Comparison of ENCODE assay signal across 28 cellular contexts in the genomic region with DNA sequence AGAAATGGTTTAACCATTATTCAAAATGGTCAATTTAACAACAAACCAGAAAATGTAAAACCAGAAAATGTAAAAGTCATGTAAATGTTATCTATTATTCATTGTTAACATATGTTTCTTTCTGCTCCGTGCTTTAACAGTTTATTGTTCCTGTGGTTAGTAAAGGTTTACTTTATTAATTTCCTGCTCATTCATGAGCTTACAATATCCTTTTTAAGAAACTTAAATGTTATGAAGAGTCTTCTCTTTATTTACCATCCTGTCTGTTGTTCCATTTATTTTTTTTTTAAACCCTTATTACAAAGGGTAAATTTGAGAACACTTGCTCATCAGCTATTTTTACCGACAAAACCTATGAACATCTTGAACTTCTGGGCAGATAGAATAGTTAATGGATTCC.
DNase-seq lines count a peak whose midpoint lies in the region; ATAC-seq and TF ChIP-seq lines count a peak whose summit lies in the region.
"Had no signal": no experiment of that assay in that cellular context is flagged by ENCODE, and none has a peak within 500 bp of the region (broad histone marks: within the 10 kb centered on the region; RNA-seq: fewer than 3 reads in every experiment).

No MANE protein-coding gene starts in this region.

- H3K4me1 Mint-ChIP-seq in HFFc6 (ENCODE audit: low read depth), result peaks cover 39% of the 10 kb centered on the region
- H3K4me1 Mint-ChIP-seq in glutamatergic neuron (ENCODE audit: low read depth, unreplicated experiment), result peaks cover 11% of the 10 kb centered on the region
- H3K4me1 Mint-ChIP-seq: CD14-positive monocyte; CD8-positive, alpha-beta memory T cell had no signal

- H3K9me3 Mint-ChIP-seq in HFFc6, result no peaks in the 10 kb centered on the region; the same call in 1 of the 2 replicates
- H3K9me3 Mint-ChIP-seq in glutamatergic neuron (ENCODE audit: unreplicated experiment), result no peaks in the 10 kb centered on the region
- H3K9me3 Mint-ChIP-seq: CD8-positive, alpha-beta memory T cell had no signal

- TF ChIP-seq CTCF in HFFc6 (IDR thresholded peaks at IDR 0.05) (no peak), glutamatergic neuron (IDR thresholded peaks at IDR 0.05; ENCODE audit: partially characterized antibody, unreplicated experiment) (no peak)

- no peak overlapping the region for H3K9ac ChIP-seq in SK-N-MC (ENCODE audit: insufficient read length)
- H3K9ac ChIP-seq: GM23248 had no signal

- no peak overlapping the region for H3K4me3 ChIP-seq in SK-N-MC
- H3K4me3 ChIP-seq: GM23248, HAP-1, K562 had no signal

- H3K27me3 Mint-ChIP-seq in HFFc6 (ENCODE audit: insufficient read depth), result no peaks in the 10 kb centered on the region
- no peaks in the 10 kb centered on the region for H3K27me3 Mint-ChIP-seq in glutamatergic neuron (ENCODE audit: unreplicated experiment)
- H3K27me3 Mint-ChIP-seq: CD8-positive, alpha-beta memory T cell had no signal

- H3K36me3 ChIP-seq in SK-N-MC (ENCODE audit: insufficient read depth, low read length), result peaks cover 8% of the 10 kb centered on the region; the same call in 1 of the 2 replicates
- H3K36me3 ChIP-seq: HAP-1 had no signal

- H3K4me3 Mint-ChIP-seq in HFFc6 (no peak overlapping the region; the same call in 1 of the 2 replicates), glutamatergic neuron (ENCODE audit: unreplicated experiment) (no peak overlapping the region)
- H3K4me3 Mint-ChIP-seq: CD14-positive monocyte; CD8-positive, alpha-beta memory T cell had no signal

- H3K36me3 Mint-ChIP-seq in HFFc6 (ENCODE audit: low read depth), result peaks cover 69% of the 10 kb centered on the region
- H3K36me3 Mint-ChIP-seq in glutamatergic neuron (ENCODE audit: unreplicated experiment), result no peaks in the 10 kb centered on the region

- no peak for DNase-seq in HFFc6
- no peak for DNase-seq in SK-N-MC (ENCODE audit: low read depth, low spot score)
- DNase-seq in glutamatergic neuron, result no peak
- no peak for DNase-seq in pons (ENCODE audit: low spot score)
- DNase-seq: ACHN; BE2C; CD8-positive, alpha-beta memory T cell; DMS 273 treated with DMSO at 0.1 percent for 48 hours; DMS79 treated with DMSO at 0.1 percent for 48 hours; GF-D8; GM23248; Kasumi-1; MV-4-11; NCI-H1105; NCI-H146; NCI-H2107; NCI-H446; NCI-H524 treated with DMSO at 0.1 percent for 48 hours; NCI-H774 had no signal

- H3K9me3 ChIP-seq in SK-N-MC (ENCODE audit: low read depth, low read length), result no peaks in the 10 kb centered on the region
- H3K9me3 ChIP-seq: BE2C, HAP-1 had no signal

- H3K27ac Mint-ChIP-seq in HFFc6 (peak overlapping the region; percentile 6; the same call in 1 of the 2 replicates), glutamatergic neuron (ENCODE audit: unreplicated experiment) (peak overlapping the region; percentile 65)

- ATAC-seq in HG03432 (IDR thresholded peaks at IDR 0.05; ENCODE audit: unreplicated experiment) (no peak), GM21447 (IDR thresholded peaks at IDR 0.05; ENCODE audit: unreplicated experiment) (no peak), HG02884 (IDR thresholded peaks at IDR 0.05; ENCODE audit: unreplicated experiment) (no peak)
- ATAC-seq: HepG2, K562, SK-N-SH treated with all-trans-retinoic acid at 6 μM for 48 hours had no signal

- H3K27ac ChIP-seq in SK-N-MC, result peak overlapping the region; percentile 14; the same call in 1 of the 2 replicates
- H3K27ac ChIP-seq: GM23248, HL-60 had no signal
